8 cellular contexts compared by ENCODE assay signal in the genomic region with DNA sequence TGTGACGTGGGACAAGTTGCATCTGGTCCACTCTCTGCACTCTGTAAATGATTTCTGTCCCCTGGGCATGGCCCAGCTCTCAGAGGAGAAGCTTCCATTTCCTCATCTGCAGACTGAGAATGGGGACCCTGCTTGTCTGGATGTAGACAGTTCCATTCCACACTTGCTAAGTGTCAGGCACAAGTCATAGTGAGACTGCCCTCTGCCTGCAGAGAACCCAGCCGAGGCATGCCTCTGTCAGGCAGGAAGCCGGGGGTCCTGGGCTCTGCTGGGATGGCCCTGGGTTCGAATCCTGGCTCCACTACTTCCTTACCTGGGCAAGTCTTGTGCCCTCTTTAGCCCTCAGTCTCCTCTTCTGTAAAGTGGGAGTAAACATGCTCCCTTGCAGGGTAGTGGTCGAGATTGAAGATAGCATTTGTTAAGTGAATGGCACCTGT. TPM values are rescaled to one million over a fixed set of nuclear protein-coding genes. Genes with fewer than 3 reads are reported as not detected.
DNase-seq lines count a peak whose midpoint lies in the region; ATAC-seq, FAIRE-seq and TF ChIP-seq lines count a peak whose summit lies in the region.

No MANE protein-coding gene starts in this region.

- no peaks in the 10 kb centered on the region for H3K9me3 ChIP-seq in prostate gland

- no peak for TF ChIP-seq CTCF in KMS-11 (conservative IDR thresholded peaks at IDR 0.05; ENCODE audit: low read depth, low read length)
- no peak for TF ChIP-seq CTCF in bronchial epithelial cell (IDR thresholded peaks at IDR 0.05; ENCODE audit: insufficient read depth, low read length, severe bottlenecking)
- TF ChIP-seq CTCF in prostate gland (IDR thresholded peaks at IDR 0.05) = no peak

- DNase-seq in ACHN (peak; percentile 55), bronchial epithelial cell (ENCODE audit: low read depth) (peak; percentile 18), prostate gland (ENCODE audit: low spot score) (no peak), NCI-H510A (lab: John Stamatoyannopoulos, UW) (no peak), NCI-H345 (lab: John Stamatoyannopoulos, UW) (no peak), AG20443 (ENCODE audit: low spot score) (no peak)

- in situ Hi-C loops in ACHN (cut with HindIII; ENCODE audit: low pct_ligation_motif_present, low pct_unique_long_range_greater_than_20kb, low sequenced_read_pairs) = no loop called here

- H3K27ac ChIP-seq in KMS-11 (peak overlapping the region; percentile 89), prostate gland (peak overlapping the region; percentile 86 to 88)

- H3K27me3 ChIP-seq in KMS-11 (ENCODE audit: insufficient read depth, low read depth) (no peaks in the 10 kb centered on the region), bronchial epithelial cell (ENCODE audit: control insufficient read depth, insufficient read depth, low read length) (no peaks in the 10 kb centered on the region), prostate gland (replicated peaks; ENCODE audit: insufficient read depth) (no peaks in the 10 kb centered on the region)

- peak; percentile 16 for ATAC-seq in GM18520 (IDR thresholded peaks at IDR 0.05; ENCODE audit: unreplicated experiment)

- H4K20me1 ChIP-seq in KMS-11 (ENCODE audit: insufficient read depth) = no peaks in the 10 kb centered on the region

- no peak for TF ChIP-seq POLR2A in prostate gland (IDR thresholded peaks at IDR 0.05)

- H2AFZ ChIP-seq in KMS-11 (ENCODE audit: low read depth) = no peak overlapping the region

- FAIRE-seq in bronchial epithelial cell (lab: Jason Lieb, UNC) = no peak

- H3K9ac ChIP-seq in KMS-11 = peak overlapping the region; percentile 83

- 65% methylated on average over 5 of the region's 5 CpGs for WGBS in prostate gland

- H3K4me1 ChIP-seq in KMS-11 (ENCODE audit: low read depth, poor library complexity, severe bottlenecking) (peaks cover 20% of the 10 kb centered on the region), prostate gland (replicated peaks) (peaks cover 29% of the 10 kb centered on the region)

- peaks cover 79% of the 10 kb centered on the region for H3K79me2 ChIP-seq in KMS-11 (ENCODE audit: insufficient read depth, low read depth)

- intact Hi-C loops in prostate gland (cut with DNase I) = loop anchor here (5.0 kb wide), 2 partner anchors 34 to 169 kb away; no protein-coding TSS in a partner anchor

- H3K36me3 ChIP-seq in KMS-11 (ENCODE audit: insufficient read depth) = no peaks in the 10 kb centered on the region
- peaks cover 6% of the 10 kb centered on the region for H3K36me3 ChIP-seq in bronchial epithelial cell (ENCODE audit: control insufficient read depth, insufficient read depth, low read length)
- H3K36me3 ChIP-seq in prostate gland = no peaks in the 10 kb centered on the region

- peak overlapping the region; percentile 94 for H3K4me2 ChIP-seq in KMS-11

- H3K4me3 ChIP-seq in KMS-11 (IDR thresholded peaks at IDR 0.05; ENCODE audit: insufficient read depth, low read depth, low read length) (no peak overlapping the region), bronchial epithelial cell (ENCODE audit: low read depth, low read length) (no peak overlapping the region), prostate gland (peak overlapping the region; percentile 14 to 82)

RNA-seq across cellular contexts. Expression of a gene that starts 4.1 kb away (rescaled TPM):
- total RNA-seq in bronchial epithelial cell (5.3 and 7.7 TPM in 2 replicates), prostate gland (10 to 100 TPM; 24.0 to 25.9 TPM)

RNA-seq across cellular contexts. Expression of a gene that starts 35.4 kb away (rescaled TPM):
- 0.53 and 0.77 TPM in 2 replicates for total RNA-seq in bronchial epithelial cell
- 10 to 100 TPM; 16.5 to 26.3 TPM for total RNA-seq in prostate gland

Comparison
In these comparisons a context has a peak if more than half of its experiments do, and no peak if none do; other contexts are left out.
1. DNase-seq: peak in ACHN (single experiment) and bronchial epithelial cell (single experiment); none in prostate gland (single experiment), NCI-H510A (single experiment), NCI-H345 (single experiment) and AG20443 (single experiment).
2. H3K4me3 ChIP-seq: peak in prostate gland (2 of 2); none in KMS-11 (single experiment) and bronchial epithelial cell (single experiment).